ENCODE assay signal across 28 cellular contexts in genomic region chr17:13460646-13461045, GRCh38.
"Had no signal": no experiment of that assay in that cellular context is flagged by ENCODE, and none has a peak within 500 bp of the region (broad histone marks: within the 10 kb centered on the region; RNA-seq: fewer than 3 reads in every experiment).

No MANE protein-coding gene starts in this region.

- H3K4me2 ChIP-seq: neural progenitor cell, smooth muscle cell had no signal

- H3K4me1 ChIP-seq: colonic mucosa, gastrocnemius medialis, lower lobe of right lung, neural progenitor cell, prostate gland, right atrium auricular region, suprapubic skin, transverse colon, upper lobe of right lung, uterus had no signal

- DNase-seq: colonic mucosa; effector CD8-positive, alpha-beta T cell; endodermal cell; gastrocnemius medialis; head of caudate nucleus; left ventricle myocardium superior; lower lobe of right lung; nucleus accumbens; stimulated activated CD4-positive, alpha-beta T cell treated with anti-CD3 and anti-CD28 coated beads, Interleukin-12 subunit alpha, Interleukin-12 subunit beta, amount 100 ng/mL, for 4 hours; stimulated activated CD4-positive, alpha-beta T cell treated with anti-CD3 and anti-CD28 coated beads, Interleukin-1b, Interleukin-23, amount 100 ng/mL, for 48 hours; stimulated activated CD4-positive, alpha-beta T cell treated with anti-CD3 and anti-CD28 coated beads, Interleukin-4, amount 100 ng/mL, for 1 hour; stimulated activated CD8-positive, alpha-beta memory T cell treated with anti-CD3 and anti-CD28 coated beads, Interleukin-4, amount 100 ng/mL, for 48 hours; stimulated activated naive CD4-positive, alpha-beta T cell; stimulated activated naive CD8-positive, alpha-beta T cell treated with anti-CD3 and anti-CD28 coated beads, Interleukin-15, amount 100 ng/mL, for 72 hours; transverse colon; upper lobe of right lung; uterus had no signal

- FAIRE-seq: keratinocyte had no signal

- H2AFZ ChIP-seq: neural progenitor cell had no signal

- H3K36me3 ChIP-seq: colonic mucosa, gastrocnemius medialis, lower lobe of right lung, neural progenitor cell, prostate gland, right atrium auricular region, suprapubic skin, transverse colon, upper lobe of right lung, uterus had no signal

- H3K4me1 Mint-ChIP-seq: endodermal cell; neural progenitor cell; stimulated activated naive CD8-positive, alpha-beta T cell treated with anti-CD3 and anti-CD28 coated beads, Interleukin-15, amount 100 ng/mL, for 72 hours had no signal

- H3K27ac ChIP-seq: colonic mucosa, epithelial cell of prostate, gastrocnemius medialis, lower lobe of right lung, neural progenitor cell, prostate gland, right atrium auricular region, suprapubic skin, transverse colon, upper lobe of right lung, uterus had no signal

- H3K4me3 Mint-ChIP-seq: dendritic cell treated with granulocyte-macrophage colony-stimulating factor and Interleukin-4, amounts not matched to agents 40 ng/mL and 50 ng/mL, for 4 days; endodermal cell; natural killer cell treated with Interleukin-12 subunit alpha and Interleukin-12 subunit beta and Interleukin-15 and Interleukin-18, amount 100 ng/mL, for 72 hours; neural progenitor cell; stimulated activated naive CD8-positive, alpha-beta T cell treated with anti-CD3 and anti-CD28 coated beads, Interleukin-15, amount 100 ng/mL, for 72 hours had no signal

- H3K4me3 ChIP-seq: colonic mucosa, gastrocnemius medialis, lower lobe of right lung, neural progenitor cell, prostate gland, right atrium auricular region, smooth muscle cell, suprapubic skin, transverse colon, upper lobe of right lung, uterus had no signal

- H3K9ac ChIP-seq: neural progenitor cell had no signal

- H3K9me3 Mint-ChIP-seq: dendritic cell treated with granulocyte-macrophage colony-stimulating factor and Interleukin-4, amounts not matched to agents 40 ng/mL and 50 ng/mL, for 4 days; endodermal cell; neural progenitor cell; stimulated activated naive CD8-positive, alpha-beta T cell treated with anti-CD3 and anti-CD28 coated beads, Interleukin-15, amount 100 ng/mL, for 72 hours had no signal

- H3K9me3 ChIP-seq: colonic mucosa, gastrocnemius medialis, lower lobe of right lung, prostate gland, right atrium auricular region, suprapubic skin, transverse colon, upper lobe of right lung, uterus had no signal

- H3K36me3 Mint-ChIP-seq: natural killer cell treated with Interleukin-12 subunit alpha and Interleukin-12 subunit beta and Interleukin-15 and Interleukin-18, amount 100 ng/mL, for 72 hours; neural progenitor cell had no signal

- ATAC-seq: esophagus mucosa; gastrocnemius medialis; left ventricle myocardium superior; lower lobe of right lung; natural killer cell treated with Interleukin-12 subunit alpha and Interleukin-12 subunit beta and Interleukin-15 and Interleukin-18, amount 100 ng/mL, for 72 hours; sciatic nerve; stimulated activated naive CD8-positive, alpha-beta T cell treated with anti-CD3 and anti-CD28 coated beads, Interleukin-15, amount 100 ng/mL, for 72 hours; upper lobe of right lung had no signal

- H3K27me3 Mint-ChIP-seq: dendritic cell treated with granulocyte-macrophage colony-stimulating factor and Interleukin-4, amounts not matched to agents 40 ng/mL and 50 ng/mL, for 4 days; stimulated activated naive CD8-positive, alpha-beta T cell treated with anti-CD3 and anti-CD28 coated beads, Interleukin-15, amount 100 ng/mL, for 72 hours had no signal

- H3K27me3 ChIP-seq: colonic mucosa, gastrocnemius medialis, neural progenitor cell, right atrium auricular region, transverse colon, upper lobe of right lung, uterus had no signal

- H3K27ac Mint-ChIP-seq: dendritic cell treated with granulocyte-macrophage colony-stimulating factor and Interleukin-4, amounts not matched to agents 40 ng/mL and 50 ng/mL, for 4 days; endodermal cell; natural killer cell treated with Interleukin-12 subunit alpha and Interleukin-12 subunit beta and Interleukin-15 and Interleukin-18, amount 100 ng/mL, for 72 hours; neural progenitor cell; stimulated activated naive CD8-positive, alpha-beta T cell treated with anti-CD3 and anti-CD28 coated beads, Interleukin-15, amount 100 ng/mL, for 72 hours had no signal
